Comparison of ENCODE assay signal across 15 cellular contexts in the genomic region with DNA sequence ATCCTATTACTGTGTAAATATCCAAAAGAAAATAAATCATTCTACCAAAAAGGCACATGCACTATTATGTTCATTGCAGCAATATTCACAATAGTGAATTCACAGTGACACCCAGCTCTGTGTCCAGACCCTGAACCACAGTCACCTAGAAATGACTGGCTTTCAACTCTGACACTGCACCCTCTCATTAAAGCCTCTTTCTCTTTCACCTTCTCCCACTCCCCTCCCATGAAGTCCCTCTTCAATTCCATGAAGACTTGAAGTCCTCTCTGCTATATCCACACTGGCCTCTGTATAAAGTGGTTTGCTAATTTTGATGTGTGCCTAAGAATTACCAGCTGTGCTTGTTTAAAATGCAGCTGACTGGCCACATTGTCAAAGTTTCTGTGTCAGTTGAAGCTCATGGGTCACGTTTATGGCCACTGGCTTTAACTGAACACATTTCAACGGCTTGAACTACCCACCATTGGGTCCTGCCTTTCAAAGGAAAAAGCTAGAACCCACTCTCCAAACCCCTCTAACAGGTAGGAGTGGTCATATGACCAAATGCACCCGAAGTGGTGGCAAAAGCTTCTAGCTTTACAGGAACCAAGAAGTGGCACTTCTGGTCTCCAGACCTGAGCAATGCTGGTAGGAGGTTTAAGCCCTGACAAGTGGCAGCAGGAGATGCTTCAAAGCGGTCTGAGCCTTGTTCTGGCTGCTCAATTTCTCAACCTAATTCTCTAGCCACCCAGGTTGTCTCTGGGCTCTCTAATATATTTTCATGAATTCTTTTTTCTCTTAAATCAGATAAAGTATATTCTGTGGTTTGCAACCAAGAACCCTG. TPM values are rescaled to one million over a fixed set of nuclear protein-coding genes. Genes with fewer than 3 reads are reported as not detected.
DNase-seq lines count a peak whose midpoint lies in the region; ATAC-seq and TF ChIP-seq lines count a peak whose summit lies in the region.
"Had no signal": no experiment of that assay in that cellular context is flagged by ENCODE, and none has a peak within 500 bp of the region (broad histone marks: within the 10 kb centered on the region; RNA-seq: fewer than 3 reads in every experiment).

No MANE protein-coding gene starts in this region.

- peaks cover 14% of the 10 kb centered on the region for H3K4me1 ChIP-seq in GM23248 (ENCODE audit: insufficient read depth)
- H3K4me1 ChIP-seq: left ventricle myocardium inferior had no signal

- no peak for TF ChIP-seq CTCF in mesothelial cell of epicardium (IDR thresholded peaks at IDR 0.05; ENCODE audit: unreplicated experiment)

- no peaks in the 10 kb centered on the region for H3K27me3 ChIP-seq in GM23248 (replicated peaks; ENCODE audit: insufficient read depth)

- peaks cover 10% of the 10 kb centered on the region; the same call in 1 of the 2 replicates for H3F3A ChIP-seq in GM23248 (ENCODE audit: insufficient read depth)

- no peaks in the 10 kb centered on the region for H3K9me3 Mint-ChIP-seq in mesothelial cell of epicardium
- H3K9me3 Mint-ChIP-seq in activated naive CD4-positive, alpha-beta T cell treated with anti-CD3 and anti-CD28 coated beads for 36 hours, result no peaks in the 10 kb centered on the region

- no peaks in the 10 kb centered on the region for H3K9me2 ChIP-seq in GM23248 (ENCODE audit: insufficient read depth)

- H3K27ac ChIP-seq in GM23248, result no peak overlapping the region
- H3K27ac ChIP-seq: left ventricle myocardium inferior had no signal

- no peaks in the 10 kb centered on the region for H3K36me3 ChIP-seq in GM23248 (ENCODE audit: low read depth)
- H3K36me3 ChIP-seq: left ventricle myocardium inferior had no signal

- DNase-seq in mesothelial cell of epicardium (ENCODE audit: low spot score in 2 of 2, unreplicated experiment in 2 of 2) (no peak), UCSD-AML1 (lab: John Stamatoyannopoulos, UW; ENCODE audit: unreplicated experiment) (no peak), KG1 (lab: John Stamatoyannopoulos, UW) (no peak), GM23248 (no peak)
- DNase-seq in activated naive CD4-positive, alpha-beta T cell treated with anti-CD3 and anti-CD28 coated beads for 36 hours, result no peak
- DNase-seq: activated CD8-positive, alpha-beta memory T cell treated with anti-CD3 and anti-CD28 coated beads, Interleukin-2, amount 50 U/mL, for 48 hours; Karpas-422; left ventricle myocardium inferior; NCI-H510A treated with DMSO at 0.1 percent for 48 hours had no signal

- no peak overlapping the region for H3K4me3 Mint-ChIP-seq in mesothelial cell of epicardium
- H3K4me3 Mint-ChIP-seq in activated naive CD4-positive, alpha-beta T cell treated with anti-CD3 and anti-CD28 coated beads for 36 hours, result no peak overlapping the region

- H3K36me3 Mint-ChIP-seq in mesothelial cell of epicardium, result peaks cover 16% of the 10 kb centered on the region
- H3K36me3 Mint-ChIP-seq in activated naive CD4-positive, alpha-beta T cell treated with anti-CD3 and anti-CD28 coated beads for 36 hours (ENCODE audit: low read depth), result no peaks in the 10 kb centered on the region

- CTCF ChIA-PET in activated naive CD4-positive, alpha-beta T cell treated with anti-CD3 and anti-CD28 coated beads for 36 hours (lab: Charles Lee), result no interaction called here

- in situ Hi-C loops in GM23248 (cut with MboI), result no loop called here

- no peaks in the 10 kb centered on the region for H3K9me3 ChIP-seq in GM23248 (ENCODE audit: low read depth)
- H3K9me3 ChIP-seq: left ventricle myocardium inferior had no signal

- intact Hi-C loops in activated naive CD4-positive, alpha-beta T cell treated with anti-CD3 and anti-CD28 coated beads for 36 hours (cut with micrococcal nuclease), result loop anchor here (2.0 kb wide), 1 partner anchor 35 kb away; the partner anchor contains the start of gene B4GALT6

- H3K27me3 Mint-ChIP-seq in mesothelial cell of epicardium (ENCODE audit: low read depth), result no peaks in the 10 kb centered on the region
- peaks cover 26% of the 10 kb centered on the region for H3K27me3 Mint-ChIP-seq in activated naive CD4-positive, alpha-beta T cell treated with anti-CD3 and anti-CD28 coated beads for 36 hours (ENCODE audit: low read depth)

- peaks cover 52% of the 10 kb centered on the region for H3K4me1 Mint-ChIP-seq in mesothelial cell of epicardium
- H3K4me1 Mint-ChIP-seq in activated naive CD4-positive, alpha-beta T cell treated with anti-CD3 and anti-CD28 coated beads for 36 hours (ENCODE audit: low read depth), result peaks cover 11% of the 10 kb centered on the region

- H3K4me3 ChIP-seq in GM23248, result no peak overlapping the region
- H3K4me3 ChIP-seq: left ventricle myocardium inferior had no signal

- H3K4me2 ChIP-seq in GM23248 (ENCODE audit: unreplicated experiment), result no peak overlapping the region

- ATAC-seq in GM18873 (IDR thresholded peaks at IDR 0.05; ENCODE audit: low FRiP score, unreplicated experiment), result peak; percentile 47
- peak; percentile 44 for ATAC-seq in GM21619 (IDR thresholded peaks at IDR 0.05; ENCODE audit: unreplicated experiment)
- ATAC-seq in HG03108 (IDR thresholded peaks at IDR 0.05; ENCODE audit: unreplicated experiment), result peak; percentile 27

- peak overlapping the region; percentile 94 for H3K27ac Mint-ChIP-seq in mesothelial cell of epicardium
- no peak overlapping the region for H3K27ac Mint-ChIP-seq in activated naive CD4-positive, alpha-beta T cell treated with anti-CD3 and anti-CD28 coated beads for 36 hours

- no peaks in the 10 kb centered on the region for H4K20me1 ChIP-seq in GM23248 (ENCODE audit: insufficient read depth)

- H2AFZ ChIP-seq in GM23248, result no peak overlapping the region

- no peaks in the 10 kb centered on the region for H3K79me2 ChIP-seq in GM23248 (ENCODE audit: insufficient read depth)

- no peak overlapping the region for H3K9ac ChIP-seq in GM23248

- 44 to 48% methylated on average over 4 of the region's 4 CpGs for WGBS in GM23248 (ENCODE audit: low coverage in 1 of 2, low lambda C conversion rate in 2 of 2, missing lambda C conversion rate in 2 of 2), 2 experiments

RNA-seq across cellular contexts. Expression of gene B4GALT6, which starts 34.3 kb away (rescaled TPM):
- 42.0 to 49.9 TPM (median 46.3 TPM) in 3 replicates for total RNA-seq in mesothelial cell of epicardium
- total RNA-seq in activated naive CD4-positive, alpha-beta T cell treated with anti-CD3 and anti-CD28 coated beads for 36 hours, result 1 to 10 TPM; 2.7 to 3.6 TPM
- total RNA-seq in GM23248 (2014; rRNA removed; shearing (Covaris generic)), result 2.4 and 2.8 TPM in 2 replicates
- polyA plus RNA-seq in GM23248 (2016; fragmentation: Nextera tagmentation; extraction: Ambion mirVana), result 1.2 and 1.3 TPM in 2 replicates

RNA-seq across cellular contexts. Expression of gene TTR, which starts 58.4 kb away (rescaled TPM):
- total RNA-seq in mesothelial cell of epicardium, result 2.2 TPM in 1 of 3 replicates, not detected in the others
- total RNA-seq in activated naive CD4-positive, alpha-beta T cell treated with anti-CD3 and anti-CD28 coated beads for 36 hours, result not detected
- not detected in 2 replicates for total RNA-seq in GM23248 (2014; rRNA removed; shearing (Covaris generic))
- not detected in 2 replicates for polyA plus RNA-seq in GM23248 (2016; fragmentation: Nextera tagmentation; extraction: Ambion mirVana)
- total RNA-seq: cardiac septum; left ventricle myocardium inferior; pulmonary artery endothelial cell; T-helper 1 cell treated with Interleukin-12 subunit alpha and Interleukin-12 subunit beta and Interleukin-4 antibody, amounts not matched to agents 30 ng/mL and 1 ng/mL, for 36 hours had no signal
